ENCODE assay signal across 14 cellular contexts in the genomic region with DNA sequence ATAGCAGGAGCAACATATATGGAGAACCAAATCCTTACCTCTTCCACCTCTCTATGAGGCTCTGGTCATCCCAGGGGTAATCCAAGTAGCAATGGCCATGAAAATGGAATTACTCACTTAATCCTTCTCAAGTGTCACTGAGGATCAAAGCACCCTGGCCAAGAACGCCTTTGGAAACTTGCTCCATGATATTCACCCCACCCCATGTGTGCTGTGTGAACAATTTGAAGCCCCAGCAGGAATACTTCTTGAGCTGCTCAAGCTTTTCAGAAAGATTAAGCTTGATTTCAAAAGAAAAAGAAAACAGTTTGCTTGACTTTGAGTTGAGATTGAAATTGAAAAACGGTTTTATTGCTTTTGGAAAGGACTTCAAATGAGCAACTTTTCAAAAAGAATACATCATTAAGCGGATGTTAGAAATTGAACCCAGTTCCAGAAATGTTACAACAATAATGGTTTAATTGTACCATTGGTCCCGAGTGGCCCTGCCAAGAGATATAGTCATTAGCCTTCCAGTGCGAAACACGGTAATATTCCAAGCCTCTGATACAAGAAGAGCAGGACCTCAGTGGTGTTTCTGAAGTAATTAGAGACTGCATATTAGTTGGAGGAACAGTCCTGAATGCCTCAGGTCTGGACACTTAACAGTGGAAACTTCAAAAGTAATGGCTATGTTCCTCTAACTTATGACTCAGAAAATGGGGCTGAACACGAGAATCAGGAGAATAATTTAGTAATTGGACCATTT.
"Had no signal": no experiment of that assay in that cellular context is flagged by ENCODE, and none has a peak within 500 bp of the region (broad histone marks: within the 10 kb centered on the region; RNA-seq: fewer than 3 reads in every experiment).

No MANE protein-coding gene starts in this region.

- H3K27me3 ChIP-seq: colonic mucosa, esophagus muscularis mucosa, foreskin keratinocyte, gastroesophageal sphincter, heart right ventricle, left lung had no signal

- H3K4me3 ChIP-seq: colonic mucosa, esophagus muscularis mucosa, gastroesophageal sphincter, heart right ventricle, left lung, lower lobe of right lung had no signal

- H3K4me1 ChIP-seq: colonic mucosa, esophagus muscularis mucosa, foreskin keratinocyte, gastroesophageal sphincter, heart right ventricle, left lung, lower lobe of right lung had no signal

- H3K36me3 ChIP-seq: colonic mucosa, esophagus muscularis mucosa, gastroesophageal sphincter, heart right ventricle, left lung, lower lobe of right lung had no signal

- ATAC-seq: foreskin keratinocyte, gastroesophageal sphincter, left lung, lower lobe of right lung had no signal

- H3K27ac ChIP-seq: colonic mucosa, esophagus muscularis mucosa, foreskin keratinocyte, gastroesophageal sphincter, left lung, lower lobe of right lung had no signal

- H3K9me3 ChIP-seq: colonic mucosa, esophagus muscularis mucosa, gastroesophageal sphincter, heart right ventricle, left lung, lower lobe of right lung had no signal

- DNase-seq: colonic mucosa; cortex of kidney; effector CD4-positive, alpha-beta T cell; effector memory CD4-positive, alpha-beta T cell; foreskin keratinocyte; heart right ventricle; hippocampal formation; left cardiac atrium; left lung; lower lobe of right lung; mesendoderm; midbrain had no signal
